9 cellular contexts compared by ENCODE assay signal in genomic region chr5:16812911-16813310, GRCh38.
DNase-seq lines count a peak whose midpoint lies in the region; TF ChIP-seq lines count a peak whose summit lies in the region.
"Had no signal": no experiment of that assay in that cellular context is flagged by ENCODE, and none has a peak within 500 bp of the region (broad histone marks: within the 10 kb centered on the region; RNA-seq: fewer than 3 reads in every experiment).

No MANE protein-coding gene starts in this region.

- TF ChIP-seq CTCF in colonic mucosa (IDR thresholded peaks at IDR 0.05) = no peak
- peak; percentile 5 for TF ChIP-seq CTCF in retinal pigment epithelial cell (conservative IDR thresholded peaks at IDR 0.05; ENCODE audit: low read depth, low read length)

- DNase-seq in ELR (ENCODE audit: low read depth) (peak; percentile 45), NCI-H2029 treated with DMSO at 0.1 percent for 48 hours (lab: John Stamatoyannopoulos, UW) (peak; percentile 50), colonic mucosa (peak; percentile 54), retinal pigment epithelial cell (ENCODE audit: low read depth) (no peak), islet precursor cell (no peak), NCI-H2227 (lab: John Stamatoyannopoulos, UW; ENCODE audit: unreplicated experiment) (no peak), HuH-7.5 (ENCODE audit: low spot score) (no peak)
- DNase-seq: amniotic stem cell had no signal

- no peak overlapping the region for H3K27ac ChIP-seq in colonic mucosa
- H3K27ac ChIP-seq: suprapubic skin had no signal

- no peak overlapping the region for H3K4me3 ChIP-seq in colonic mucosa
- no peak overlapping the region for H3K4me3 ChIP-seq in retinal pigment epithelial cell (ENCODE audit: low read length)
- H3K4me3 ChIP-seq: suprapubic skin had no signal

- intact Hi-C loops in colonic mucosa (cut with DNase I) = no loop called here

- H3K36me3 ChIP-seq in colonic mucosa = no peaks in the 10 kb centered on the region
- H3K36me3 ChIP-seq: suprapubic skin had no signal

- H3K9me3 ChIP-seq in colonic mucosa = no peaks in the 10 kb centered on the region
- H3K9me3 ChIP-seq: suprapubic skin had no signal

- H3K4me1 ChIP-seq in colonic mucosa = no peaks in the 10 kb centered on the region

- no peaks in the 10 kb centered on the region for H3K27me3 ChIP-seq in colonic mucosa
- H3K27me3 ChIP-seq: suprapubic skin had no signal

- no peak overlapping the region for H3K9ac ChIP-seq in colonic mucosa (ENCODE audit: low read depth in 2 of 2, low read length in 2 of 2)

Comparison
In these comparisons a context has a peak if more than half of its experiments do, and no peak if none do; other contexts are left out.
1. DNase-seq: peak in ELR (single experiment), NCI-H2029 treated with DMSO at 0.1 percent for 48 hours (single experiment) and colonic mucosa (single experiment); none in retinal pigment epithelial cell (single experiment), islet precursor cell (single experiment), NCI-H2227 (single experiment) and HuH-7.5 (single experiment).